29 cellular contexts compared by ENCODE assay signal in genomic region chr12:110622582-110622981, GRCh38.
"Had no signal": no experiment of that assay in that cellular context is flagged by ENCODE, and none has a peak within 500 bp of the region (broad histone marks: within the 10 kb centered on the region; RNA-seq: fewer than 3 reads in every experiment).

No MANE protein-coding gene starts in this region.

- H3K36me3 ChIP-seq: breast epithelium, colonic mucosa, neutrophil, ovary had no signal

- FAIRE-seq: endothelial cell of umbilical vein had no signal

- H3K4me3 ChIP-seq: breast epithelium, colonic mucosa, dorsolateral prefrontal cortex, hepatocyte, lower lobe of right lung, ovary, psoas muscle, right atrium auricular region, testis had no signal

- H3K4me3 Mint-ChIP-seq: activated naive CD4-positive, alpha-beta T cell treated with anti-CD3 and anti-CD28 coated beads for 36 hours; activated naive CD8-positive, alpha-beta T cell treated with anti-CD3 and anti-CD28 coated beads, Interleukin-2, amount 10 ng/mL, durations not matched to agents 7 days and 5 days; activated T-cell treated with anti-CD3 and anti-CD28 coated beads, Interleukin-2, amount 50 U/mL, for 4 hours; central memory CD8-positive, alpha-beta T cell; effector memory CD8-positive, alpha-beta T cell; immature natural killer cell; T-helper 17 cell; type B pancreatic cell had no signal

- DNase-seq: activated CD4-positive, alpha-beta T cell treated with anti-CD3 and anti-CD28 coated beads for 4 hours; activated CD4-positive, alpha-beta T cell treated with anti-CD3 and anti-CD28 coated beads, Interleukin-2, amount 50 U/mL, for 48 hours; activated CD4-positive, CD25-positive, alpha-beta regulatory T cell; activated CD8-positive, alpha-beta memory T cell treated with anti-CD3 and anti-CD28 coated beads, Interleukin-2, amount 50 U/mL, for 48 hours; activated naive CD4-positive, alpha-beta T cell treated with anti-CD3 and anti-CD28 coated beads for 36 hours; activated naive CD8-positive, alpha-beta T cell treated with anti-CD3 and anti-CD28 coated beads, Interleukin-2, amount 10 ng/mL, durations not matched to agents 7 days and 5 days; activated T-cell treated with anti-CD3 and anti-CD28 coated beads, Interleukin-2, amount 50 U/mL, for 4 hours; amniotic stem cell; colonic mucosa; dorsolateral prefrontal cortex; effector memory CD8-positive, alpha-beta T cell; immature natural killer cell; lower lobe of right lung; naive thymus-derived CD4-positive, alpha-beta T cell; ovary; psoas muscle; stimulated activated CD4-positive, alpha-beta T cell treated with anti-CD3 and anti-CD28 coated beads, Interleukin-4, amount 100 ng/mL, for 24 hours; SW 1271; T-helper 17 cell; testis had no signal

- H3K9me3 ChIP-seq: breast epithelium, colonic mucosa, lower lobe of right lung, neutrophil, ovary, psoas muscle, right atrium auricular region, testis had no signal

- H3K4me2 ChIP-seq: hepatocyte had no signal

- H3K4me1 Mint-ChIP-seq: central memory CD8-positive, alpha-beta T cell had no signal

- ATAC-seq: activated T-cell treated with anti-CD3 and anti-CD28 coated beads, Interleukin-2, amount 50 U/mL, for 4 hours; effector memory CD8-positive, alpha-beta T cell; esophagus mucosa; left lobe of liver; lower lobe of right lung; naive thymus-derived CD4-positive, alpha-beta T cell; psoas muscle; T-helper 17 cell had no signal

- H3K27ac Mint-ChIP-seq: activated naive CD4-positive, alpha-beta T cell treated with anti-CD3 and anti-CD28 coated beads for 36 hours; effector memory CD8-positive, alpha-beta T cell; immature natural killer cell; naive thymus-derived CD4-positive, alpha-beta T cell; T-helper 17 cell; type B pancreatic cell had no signal

- H3K4me1 ChIP-seq: breast epithelium, colonic mucosa, lower lobe of right lung, psoas muscle, right atrium auricular region, testis had no signal

- H2AFZ ChIP-seq: hepatocyte had no signal

- H3K79me2 ChIP-seq: hepatocyte had no signal

- H3K27me3 ChIP-seq: breast epithelium, colonic mucosa, dorsolateral prefrontal cortex, hepatocyte, neutrophil, ovary, right atrium auricular region, testis had no signal

- H3K9me3 Mint-ChIP-seq: activated naive CD4-positive, alpha-beta T cell treated with anti-CD3 and anti-CD28 coated beads for 36 hours; activated naive CD8-positive, alpha-beta T cell treated with anti-CD3 and anti-CD28 coated beads, Interleukin-2, amount 10 ng/mL, durations not matched to agents 7 days and 5 days; activated T-cell treated with anti-CD3 and anti-CD28 coated beads, Interleukin-2, amount 50 U/mL, for 4 hours; central memory CD8-positive, alpha-beta T cell; effector memory CD8-positive, alpha-beta T cell; immature natural killer cell; naive thymus-derived CD4-positive, alpha-beta T cell; type B pancreatic cell had no signal

- H3K27ac ChIP-seq: breast epithelium, colonic mucosa, dorsolateral prefrontal cortex, hepatocyte, lower lobe of right lung, neutrophil, ovary, psoas muscle, right atrium auricular region, testis had no signal

- H3K27me3 Mint-ChIP-seq: central memory CD8-positive, alpha-beta T cell; effector memory CD8-positive, alpha-beta T cell; naive thymus-derived CD4-positive, alpha-beta T cell; T-helper 17 cell; type B pancreatic cell had no signal
